ENCODE assay signal across 8 cellular contexts in the genomic region with DNA sequence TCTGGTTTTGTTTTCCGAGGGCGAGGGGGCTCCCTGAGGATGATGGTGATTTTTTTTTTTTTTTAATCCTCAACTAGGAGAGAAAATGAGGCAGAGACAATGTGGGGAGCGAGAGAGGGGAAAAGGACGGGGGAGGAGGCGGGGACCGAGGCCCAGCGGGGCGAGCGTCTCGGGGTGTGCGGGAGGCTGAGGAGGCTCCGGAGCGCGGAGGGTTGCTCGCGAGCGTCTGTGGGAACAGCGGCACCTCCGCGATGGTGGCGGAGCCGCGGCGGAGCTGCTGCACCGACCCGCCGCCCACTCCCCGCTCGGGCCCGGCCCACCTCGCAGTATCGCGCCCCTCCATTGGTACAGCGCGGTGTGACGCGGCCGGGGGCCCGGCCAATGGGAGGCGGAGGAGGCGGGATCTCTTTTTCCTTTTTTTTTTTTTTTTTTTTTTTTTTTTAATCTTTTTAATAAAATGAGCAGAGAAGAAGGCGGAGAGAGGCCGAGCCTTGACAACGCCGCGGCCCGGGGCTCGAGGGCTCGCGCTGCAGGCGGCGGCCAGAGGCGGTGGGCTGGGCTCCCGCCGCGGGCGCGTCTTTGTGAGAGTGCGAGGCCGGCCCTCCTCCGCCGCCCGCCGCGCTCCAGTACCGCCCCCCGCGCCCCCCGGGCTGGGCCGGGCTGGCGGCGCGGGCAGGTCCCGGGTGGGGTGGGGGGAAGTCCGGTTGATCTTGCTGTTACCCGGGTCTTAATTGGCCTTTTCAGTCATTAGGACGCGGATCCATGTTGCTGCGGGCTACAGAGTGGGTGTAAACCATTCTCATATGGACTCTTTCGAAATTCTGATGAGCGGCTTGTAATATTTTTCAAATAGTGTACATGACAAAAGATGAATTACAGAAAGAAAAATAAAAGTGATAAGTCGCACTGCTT. TPM values are rescaled to one million over a fixed set of nuclear protein-coding genes. Genes with fewer than 3 reads are reported as not detected.
DNase-seq lines count a peak whose midpoint lies in the region; ATAC-seq and TF ChIP-seq lines count a peak whose summit lies in the region.

A gene (minus strand): TSS at position 228 of the 912 bp plus-strand sequence.

- peaks cover 8% of the 10 kb centered on the region for H3K36me3 Mint-ChIP-seq in activated T-cell treated with anti-CD3 and anti-CD28 coated beads, Interleukin-2, amount 50 U/mL, for 24 hours (ENCODE audit: low read depth)

- DNase-seq in DMS53 (lab: John Stamatoyannopoulos, UW) (peak; percentile 98), Panc1 (ENCODE audit: low read depth, low spot score) (no peak), myocyte (ENCODE audit: low read depth) (peak; percentile 94)
- peak; percentile 99 for DNase-seq in activated T-cell treated with anti-CD3 and anti-CD28 coated beads, Interleukin-2, amount 50 U/mL, for 24 hours
- DNase-seq in stimulated activated CD8-positive, alpha-beta memory T cell treated with anti-CD3 and anti-CD28 coated beads, Interleukin-7, amount 100 ng/mL, for 4 hours (ENCODE audit: low read depth in 2 of 2): peak; percentile 88 to 94

- H3K36me3 ChIP-seq in Panc1 (ENCODE audit: control insufficient read depth, insufficient read depth, low read length): no peaks in the 10 kb centered on the region; the same call in 1 of the 2 replicates

- intact Hi-C loops in Panc1 (cut with micrococcal nuclease; ENCODE audit: unreplicated experiment): no loop called here

- H3K4me1 Mint-ChIP-seq in activated T-cell treated with anti-CD3 and anti-CD28 coated beads, Interleukin-2, amount 50 U/mL, for 24 hours (ENCODE audit: low read depth): peaks cover 49% of the 10 kb centered on the region

- TF ChIP-seq CTCF in Panc1 (IDR thresholded peaks at IDR 0.05): no peak

- no peak for TF ChIP-seq EP300 in Ishikawa (IDR thresholded peaks at IDR 0.05; ENCODE audit: borderline replicate concordance)

- CTCF ChIA-PET in Panc1 (lab: Charles Lee): interaction anchor here (0.7 kb wide), 2 partner anchors 14 to 39 kb away, joined by 6 to 10 read pairs; no protein-coding TSS in a partner anchor

- peak within 1 kb of the TSS; percentile 95 for H3K27ac ChIP-seq in Panc1 (ENCODE audit: low read length)

- no peaks in the 10 kb centered on the region for H3K9me3 ChIP-seq in Panc1 (ENCODE audit: control insufficient read depth, insufficient read depth, low read depth, low read length)

- no peak for TF ChIP-seq RAD21 in Ishikawa (IDR thresholded peaks at IDR 0.05; ENCODE audit: low read depth)

- peak within 1 kb of the TSS; percentile 89 to 91 for H3K4me3 ChIP-seq in Panc1 (ENCODE audit: low read depth in 2 of 2, low read length in 2 of 2)

- peak within 1 kb of the TSS; percentile 94 for H3K4me3 Mint-ChIP-seq in activated T-cell treated with anti-CD3 and anti-CD28 coated beads, Interleukin-2, amount 50 U/mL, for 24 hours

- H3K27me3 ChIP-seq in Panc1 (ENCODE audit: control insufficient read depth, insufficient read depth, low read length): no peaks in the 10 kb centered on the region

- ATAC-seq in GM21619 (IDR thresholded peaks at IDR 0.05; ENCODE audit: unreplicated experiment) (peak; percentile 88), Panc1 (peak; percentile 94), esophagus mucosa (peak; percentile 99)

- peak within 1 kb of the TSS; percentile 98 for H3K27ac Mint-ChIP-seq in activated T-cell treated with anti-CD3 and anti-CD28 coated beads, Interleukin-2, amount 50 U/mL, for 24 hours

- POLR2A ChIA-PET in Panc1 (lab: Charles Lee): no interaction called here

- H3K4me1 ChIP-seq in Panc1 (ENCODE audit: control insufficient read depth, insufficient read depth, low read length): peaks cover 50% of the 10 kb centered on the region

- in situ Hi-C loops in Panc1 (cut with HindIII; ENCODE audit: low pct_unique_long_range_greater_than_20kb, low sequenced_read_pairs): no loop called here

- no TSS peak for BruUV-seq in Panc1 (replicated peaks; lab: Mats Ljungman, UMichigan)

- no peaks in the 10 kb centered on the region for H3K9me3 Mint-ChIP-seq in activated T-cell treated with anti-CD3 and anti-CD28 coated beads, Interleukin-2, amount 50 U/mL, for 24 hours

- H3K27me3 Mint-ChIP-seq in activated T-cell treated with anti-CD3 and anti-CD28 coated beads, Interleukin-2, amount 50 U/mL, for 24 hours: peaks cover 3% of the 10 kb centered on the region

TF ChIP-seq in Ishikawa, 13 proteins besides CTCF, POLR2A, EP300 and RAD21:
- TF ChIP-seq, protein P1, sequence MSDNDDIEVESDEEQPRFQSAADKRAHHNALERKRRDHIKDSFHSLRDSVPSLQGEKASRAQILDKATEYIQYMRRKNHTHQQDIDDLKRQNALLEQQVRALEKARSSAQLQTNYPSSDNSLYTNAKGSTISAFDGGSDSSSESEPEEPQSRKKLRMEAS (IDR thresholded peaks at IDR 0.05): peak; percentile 25
- TF ChIP-seq TCF12 (IDR thresholded peaks at IDR 0.05; ENCODE audit: low read depth) (no peak), CEBPB (IDR thresholded peaks at IDR 0.05) (no peak), YY1 (IDR thresholded peaks at IDR 0.05; ENCODE audit: low read depth) (peak; percentile 75), EGR1 (IDR thresholded peaks at IDR 0.05) (peak; percentile 77), CREB1 (IDR thresholded peaks at IDR 0.05; ENCODE audit: low read depth) (peak; percentile 73), TEAD4 (IDR thresholded peaks at IDR 0.05) (no peak), ZBTB7A (IDR thresholded peaks at IDR 0.05; ENCODE audit: low read depth) (peak; percentile 81), FOXM1 (IDR thresholded peaks at IDR 0.05; ENCODE audit: borderline replicate concordance, low read depth) (no peak), NFIC (IDR thresholded peaks at IDR 0.05) (no peak), TAF1 (IDR thresholded peaks at IDR 0.05; ENCODE audit: low read depth) (peak; percentile 87)
- TF ChIP-seq, protein P2, sequence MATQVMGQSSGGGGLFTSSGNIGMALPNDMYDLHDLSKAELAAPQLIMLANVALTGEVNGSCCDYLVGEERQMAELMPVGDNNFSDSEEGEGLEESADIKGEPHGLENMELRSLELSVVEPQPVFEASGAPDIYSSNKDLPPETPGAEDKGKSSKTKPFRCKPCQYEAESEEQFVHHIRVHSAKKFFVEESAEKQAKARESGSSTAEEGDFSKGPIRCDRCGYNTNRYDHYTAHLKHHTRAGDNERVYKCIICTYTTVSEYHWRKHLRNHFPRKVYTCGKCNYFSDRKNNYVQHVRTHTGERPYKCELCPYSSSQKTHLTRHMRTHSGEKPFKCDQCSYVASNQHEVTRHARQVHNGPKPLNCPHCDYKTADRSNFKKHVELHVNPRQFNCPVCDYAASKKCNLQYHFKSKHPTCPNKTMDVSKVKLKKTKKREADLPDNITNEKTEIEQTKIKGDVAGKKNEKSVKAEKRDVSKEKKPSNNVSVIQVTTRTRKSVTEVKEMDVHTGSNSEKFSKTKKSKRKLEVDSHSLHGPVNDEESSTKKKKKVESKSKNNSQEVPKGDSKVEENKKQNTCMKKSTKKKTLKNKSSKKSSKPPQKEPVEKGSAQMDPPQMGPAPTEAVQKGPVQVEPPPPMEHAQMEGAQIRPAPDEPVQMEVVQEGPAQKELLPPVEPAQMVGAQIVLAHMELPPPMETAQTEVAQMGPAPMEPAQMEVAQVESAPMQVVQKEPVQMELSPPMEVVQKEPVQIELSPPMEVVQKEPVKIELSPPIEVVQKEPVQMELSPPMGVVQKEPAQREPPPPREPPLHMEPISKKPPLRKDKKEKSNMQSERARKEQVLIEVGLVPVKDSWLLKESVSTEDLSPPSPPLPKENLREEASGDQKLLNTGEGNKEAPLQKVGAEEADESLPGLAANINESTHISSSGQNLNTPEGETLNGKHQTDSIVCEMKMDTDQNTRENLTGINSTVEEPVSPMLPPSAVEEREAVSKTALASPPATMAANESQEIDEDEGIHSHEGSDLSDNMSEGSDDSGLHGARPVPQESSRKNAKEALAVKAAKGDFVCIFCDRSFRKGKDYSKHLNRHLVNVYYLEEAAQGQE (IDR thresholded peaks at IDR 0.05; ENCODE audit: low read depth): no peak
- TF ChIP-seq, protein P3, sequence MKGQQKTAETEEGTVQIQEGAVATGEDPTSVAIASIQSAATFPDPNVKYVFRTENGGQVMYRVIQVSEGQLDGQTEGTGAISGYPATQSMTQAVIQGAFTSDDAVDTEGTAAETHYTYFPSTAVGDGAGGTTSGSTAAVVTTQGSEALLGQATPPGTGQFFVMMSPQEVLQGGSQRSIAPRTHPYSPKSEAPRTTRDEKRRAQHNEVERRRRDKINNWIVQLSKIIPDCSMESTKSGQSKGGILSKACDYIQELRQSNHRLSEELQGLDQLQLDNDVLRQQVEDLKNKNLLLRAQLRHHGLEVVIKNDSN (IDR thresholded peaks at IDR 0.05): no peak

RNA-seq across cellular contexts. Expression of the gene that starts here (rescaled TPM):
- total RNA-seq in Panc1 (2021; ENCODE audit: unreplicated experiment): 217 TPM
- polyA plus RNA-seq in Panc1 (2012; ENCODE audit: insufficient read length): 196 TPM
- 33.0 TPM for total RNA-seq in esophagus mucosa
- total RNA-seq in myocyte: 17.4 and 25.2 TPM in 2 replicates
- 37.4 TPM for polyA plus RNA-seq in myocyte (2012)
